1 cellular context compared by ENCODE assay signal in the genomic region with DNA sequence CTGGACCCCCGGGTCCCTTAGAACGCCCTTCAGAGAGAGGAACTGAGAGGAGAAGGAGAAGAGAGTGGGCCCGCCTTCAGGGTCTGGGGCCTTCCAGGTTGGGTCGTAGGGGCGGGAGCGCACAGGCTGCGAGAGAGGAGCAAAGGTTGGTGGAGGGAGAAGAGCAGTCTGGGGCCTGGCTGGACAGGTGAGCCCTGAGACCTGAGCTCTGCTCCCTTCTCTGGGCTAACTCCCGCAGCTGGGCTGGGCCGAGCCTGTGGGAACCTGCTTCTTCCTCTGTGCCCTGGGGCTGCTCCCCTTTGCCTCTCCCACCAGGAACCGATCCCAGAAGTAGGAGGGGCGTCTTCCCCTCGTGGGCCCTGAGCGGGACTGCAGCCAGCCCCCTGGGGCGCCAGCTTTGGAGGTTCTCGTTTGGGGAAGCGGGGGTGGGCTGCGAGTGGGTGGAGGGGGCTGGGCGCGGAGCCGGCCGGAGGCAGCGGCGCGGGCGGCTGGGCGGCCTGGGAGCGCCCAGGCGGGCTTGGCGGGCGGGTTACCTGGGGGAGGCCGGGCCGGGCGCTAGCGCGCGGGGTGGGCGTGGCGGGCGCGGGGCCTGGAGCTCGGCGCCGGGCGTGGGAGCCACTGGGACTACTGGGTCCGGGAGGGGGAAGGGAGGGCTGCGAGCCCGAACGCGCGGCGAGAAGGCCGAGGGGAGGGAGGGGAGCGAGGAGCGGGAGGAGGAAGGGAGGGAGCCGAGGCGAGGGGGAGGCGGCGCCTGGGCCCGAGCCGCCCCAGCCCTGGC.
TF ChIP-seq lines count a peak whose summit lies in the region.

DDR1 (plus strand) TSS at position 777 of the 778 bp plus-strand sequence. CDS start 4,211 bp downstream, outside the sequence.

TF ChIP-seq in HCT116, 20 proteins besides CTCF, POLR2A, EP300 and RAD21 (continued from another document):
- TF ChIP-seq TCF7L2 (IDR thresholded peaks at IDR 0.05; ENCODE audit: borderline replicate concordance, extremely low read depth, insufficient read depth, insufficient read length): no peak
